Comparison of ENCODE assay signal across 8 cellular contexts in genomic region chr15:73697033-73697467, GRCh38. TPM values are rescaled to one million over a fixed set of nuclear protein-coding genes. Genes with fewer than 3 reads are reported as not detected.
DNase-seq lines count a peak whose midpoint lies in the region; ATAC-seq and TF ChIP-seq lines count a peak whose summit lies in the region.

No MANE protein-coding gene starts in this region.

- no peak overlapping the region for H3K4me3 ChIP-seq in fibroblast of villous mesenchyme (ENCODE audit: low read depth, low read length)

- H3K27ac Mint-ChIP-seq in activated T-helper 17 cell treated with anti-CD3 and anti-CD28 coated beads, Interleukin-2, amount 50 U/mL, for 72 hours, result peak overlapping the region; percentile 79
- H3K27ac Mint-ChIP-seq in stimulated activated naive CD8-positive, alpha-beta T cell treated with anti-CD3 and anti-CD28 coated beads, Interleukin-15, amount 100 ng/mL, for 72 hours, result peak overlapping the region; percentile 76 to 79

- H3K9me3 Mint-ChIP-seq in activated T-helper 17 cell treated with anti-CD3 and anti-CD28 coated beads, Interleukin-2, amount 50 U/mL, for 72 hours, result no peaks in the 10 kb centered on the region
- H3K9me3 Mint-ChIP-seq in stimulated activated naive CD8-positive, alpha-beta T cell treated with anti-CD3 and anti-CD28 coated beads, Interleukin-15, amount 100 ng/mL, for 72 hours, result no peaks in the 10 kb centered on the region

- H3K36me3 Mint-ChIP-seq in activated T-helper 17 cell treated with anti-CD3 and anti-CD28 coated beads, Interleukin-2, amount 50 U/mL, for 72 hours (ENCODE audit: low read depth), result no peaks in the 10 kb centered on the region

- H3K27me3 Mint-ChIP-seq in activated T-helper 17 cell treated with anti-CD3 and anti-CD28 coated beads, Interleukin-2, amount 50 U/mL, for 72 hours, result peaks cover 39% of the 10 kb centered on the region
- peaks cover 89% of the 10 kb centered on the region for H3K27me3 Mint-ChIP-seq in stimulated activated naive CD8-positive, alpha-beta T cell treated with anti-CD3 and anti-CD28 coated beads, Interleukin-15, amount 100 ng/mL, for 72 hours

- ATAC-seq in HG03196 (IDR thresholded peaks at IDR 0.05; ENCODE audit: unreplicated experiment), result peak; percentile 83
- peak; percentile 98 for ATAC-seq in activated T-helper 17 cell treated with anti-CD3 and anti-CD28 coated beads, Interleukin-2, amount 50 U/mL, for 72 hours (replicated peaks)
- ATAC-seq in stimulated activated naive CD8-positive, alpha-beta T cell treated with anti-CD3 and anti-CD28 coated beads, Interleukin-15, amount 100 ng/mL, for 72 hours, result peak; percentile 97

- H3K4me3 Mint-ChIP-seq in activated T-helper 17 cell treated with anti-CD3 and anti-CD28 coated beads, Interleukin-2, amount 50 U/mL, for 72 hours, result peak overlapping the region; percentile 74
- H3K4me3 Mint-ChIP-seq in stimulated activated naive CD8-positive, alpha-beta T cell treated with anti-CD3 and anti-CD28 coated beads, Interleukin-15, amount 100 ng/mL, for 72 hours, result peak overlapping the region; percentile 29 to 57

- no peak for TF ChIP-seq CTCF in fibroblast of villous mesenchyme (IDR thresholded peaks at IDR 0.05; ENCODE audit: insufficient read depth, low read depth, low read length)

- peak; percentile 22 for DNase-seq in NCI-H2107 treated with DMSO at 0.1 percent for 48 hours (lab: John Stamatoyannopoulos, UW; ENCODE audit: unreplicated experiment)
- no peak for DNase-seq in NCI-H2107 (lab: John Stamatoyannopoulos, UW)
- DNase-seq in RPMI8226, result peak; percentile 96
- peak; percentile 98 for DNase-seq in fibroblast of villous mesenchyme (ENCODE audit: low read depth)
- DNase-seq in non-pigmented ciliary epithelial cell (ENCODE audit: low read depth), result peak; percentile 68
- DNase-seq in stimulated activated naive CD8-positive, alpha-beta T cell treated with anti-CD3 and anti-CD28 coated beads, Interleukin-15, amount 100 ng/mL, for 72 hours, result peak; percentile 66 to 89

- H3K4me1 Mint-ChIP-seq in activated T-helper 17 cell treated with anti-CD3 and anti-CD28 coated beads, Interleukin-2, amount 50 U/mL, for 72 hours, result peaks cover 21% of the 10 kb centered on the region
- peaks cover 28% of the 10 kb centered on the region for H3K4me1 Mint-ChIP-seq in stimulated activated naive CD8-positive, alpha-beta T cell treated with anti-CD3 and anti-CD28 coated beads, Interleukin-15, amount 100 ng/mL, for 72 hours

RNA-seq across cellular contexts. Expression of gene CD276, which starts 12.9 kb away (rescaled TPM):
- 1 to 10 TPM in 1 of 2 donors, under 1 TPM in 1; 0.95 to 2.6 TPM for total RNA-seq in activated T-helper 17 cell treated with anti-CD3 and anti-CD28 coated beads, Interleukin-2, amount 50 U/mL, for 72 hours
- 81.2 and 93.4 TPM in 2 replicates for total RNA-seq in fibroblast of villous mesenchyme

RNA-seq across cellular contexts. Expression of gene INSYN1, which starts 56.1 kb away (rescaled TPM):
- total RNA-seq in activated T-helper 17 cell treated with anti-CD3 and anti-CD28 coated beads, Interleukin-2, amount 50 U/mL, for 72 hours, result not detected
- total RNA-seq in fibroblast of villous mesenchyme, result under 0.01 and 0.64 TPM in 2 replicates

Comparison
In these comparisons a context has a peak if more than half of its experiments do, and no peak if none do; other contexts are left out.
1. RNA of gene CD276, which starts 12.9 kb away (total RNA-seq): 81.2 to 93.4 TPM in fibroblast of villous mesenchyme; 0.95 to 2.6 TPM in activated T-helper 17 cell treated with anti-CD3 and anti-CD28 coated beads, Interleukin-2, amount 50 U/mL, for 72 hours; every median in the first group is over 10 times any median in the second.
2. Peak in every context shown above with its lines, with median percentiles within 50 percentile points of each other: ATAC-seq.